ENCODE assay signal across 9 cellular contexts in genomic region chr17:79997004-79997673, GRCh38. TPM values are rescaled to one million over a fixed set of nuclear protein-coding genes. Genes with fewer than 3 reads are reported as not detected.
DNase-seq lines count a peak whose midpoint lies in the region; ATAC-seq and TF ChIP-seq lines count a peak whose summit lies in the region.
"Had no signal": no experiment of that assay in that cellular context is flagged by ENCODE, and none has a peak within 500 bp of the region (broad histone marks: within the 10 kb centered on the region; RNA-seq: fewer than 3 reads in every experiment).

No MANE protein-coding gene starts in this region.

- no peak for TF ChIP-seq CTCF in endothelial cell (IDR thresholded peaks at IDR 0.05; ENCODE audit: unreplicated experiment)

- H3K9me3 Mint-ChIP-seq in endothelial cell (ENCODE audit: unreplicated experiment): no peaks in the 10 kb centered on the region

- peaks cover 2% of the 10 kb centered on the region for H3K27me3 Mint-ChIP-seq in endothelial cell (ENCODE audit: unreplicated experiment)

- H3K36me3 Mint-ChIP-seq in endothelial cell (ENCODE audit: low read depth, unreplicated experiment): peaks cover 14% of the 10 kb centered on the region

- intact Hi-C loops in posterior cingulate gyrus (cut with DNase I): no loop called here

- peaks cover 28% of the 10 kb centered on the region for H3K4me1 Mint-ChIP-seq in endothelial cell (ENCODE audit: unreplicated experiment)

- peak overlapping the region; percentile 84 for H3K27ac Mint-ChIP-seq in endothelial cell (ENCODE audit: unreplicated experiment)

- peak; percentile 99 for DNase-seq in Kasumi-1 (lab: John Stamatoyannopoulos, UW)
- peak; percentile 47 to 49 for DNase-seq in activated CD4-positive, alpha-beta T cell treated with anti-CD3 and anti-CD28 coated beads, Interleukin-2, amount 50 U/mL, for 4 hours
- DNase-seq in endothelial cell (ENCODE audit: low spot score): no peak
- DNase-seq in stimulated activated CD8-positive, alpha-beta memory T cell treated with anti-CD3 and anti-CD28 coated beads, Interleukin-4, amount 100 ng/mL, for 48 hours: peak; percentile 79
- no peak for DNase-seq in NCI-H1417 (lab: John Stamatoyannopoulos, UW)
- DNase-seq in posterior cingulate gyrus: no peak

- ATAC-seq in HG02852 (IDR thresholded peaks at IDR 0.05; ENCODE audit: unreplicated experiment) (no peak), GM21723 (IDR thresholded peaks at IDR 0.05; ENCODE audit: unreplicated experiment) (no peak)
- ATAC-seq: left colon had no signal

- H3K4me3 Mint-ChIP-seq in endothelial cell (ENCODE audit: unreplicated experiment): peak overlapping the region; percentile 56

RNA-seq across cellular contexts. Expression of gene TBC1D16, which starts 38.5 kb away (rescaled TPM):
- total RNA-seq in endothelial cell (ENCODE audit: unreplicated experiment): 126 TPM

RNA-seq across cellular contexts. Expression of gene CCDC40, which starts 39.3 kb away (rescaled TPM):
- 7.7 TPM for total RNA-seq in endothelial cell (ENCODE audit: unreplicated experiment)

Comparison
In these comparisons a context has a peak if more than half of its experiments do, and no peak if none do; other contexts are left out.
1. DNase-seq: peak in Kasumi-1 (2 of 2), activated CD4-positive, alpha-beta T cell treated with anti-CD3 and anti-CD28 coated beads, Interleukin-2, amount 50 U/mL, for 4 hours (2 of 2) and stimulated activated CD8-positive, alpha-beta memory T cell treated with anti-CD3 and anti-CD28 coated beads, Interleukin-4, amount 100 ng/mL, for 48 hours (single experiment); none in endothelial cell (single experiment), NCI-H1417 (0 of 3) and posterior cingulate gyrus (0 of 10).